34 cellular contexts compared by ENCODE assay signal in genomic region chr4:161260819-161261218, GRCh38.
"Had no signal": no experiment of that assay in that cellular context is flagged by ENCODE, and none has a peak within 500 bp of the region (broad histone marks: within the 10 kb centered on the region; RNA-seq: fewer than 3 reads in every experiment).

No MANE protein-coding gene starts in this region.

- H3K4me3 ChIP-seq: MG63 had no signal

- DNase-seq: Karpas-422, Kasumi-1, MG63, MM.1S, MV-4-11, NCI-H1048, NCI-H1092, NCI-H1092 treated with DMSO at 0.1 percent for 48 hours, NCI-H1105, NCI-H1105 treated with DMSO at 0.1 percent for 48 hours, NCI-H1417, NCI-H1417 treated with DMSO at 0.1 percent for 48 hours, NCI-H1436, NCI-H1436 treated with DMSO at 0.1 percent for 48 hours, NCI-H146, NCI-H1694, NCI-H1694 treated with DMSO at 0.1 percent for 48 hours, NCI-H187, NCI-H187 treated with DMSO at 0.1 percent for 48 hours, NCI-H1930, NCI-H2029, NCI-H2029 treated with DMSO at 0.1 percent for 48 hours, NCI-H2081, NCI-H2081 treated with DMSO at 0.1 percent for 48 hours, NCI-H2107, NCI-H2171, NCI-H2171 treated with DMSO at 0.1 percent for 48 hours, NCI-H2227 treated with DMSO at 0.1 percent for 48 hours, NCI-H226, NCI-H345, NCI-H446, NCI-H446 treated with DMSO at 0.1 percent for 48 hours, NCI-H510A, NCI-H510A treated with DMSO at 0.1 percent for 48 hours had no signal

- H3K36me3 ChIP-seq: MG63 had no signal
